In genomic region chr6:15330174-15330934, GRCh38 we compare ENCODE assay signal across 12 cellular contexts.
A peak's percentile ranks its signal among the peaks of the same experiment; 100 is the strongest.
DNase-seq lines count a peak whose midpoint lies in the region; ATAC-seq, FAIRE-seq and TF ChIP-seq lines count a peak whose summit lies in the region.
"Had no signal": no experiment of that assay in that cellular context is flagged by ENCODE, and none has a peak within 500 bp of the region (broad histone marks: within the 10 kb centered on the region; RNA-seq: fewer than 3 reads in every experiment).

No MANE protein-coding gene starts in this region.

- FAIRE-seq in GM12892 (lab: Jason Lieb, UNC) = peak; percentile 67
- no peak for FAIRE-seq in bronchial epithelial cell (lab: Jason Lieb, UNC)
- no peak for FAIRE-seq in small intestine (lab: Jason Lieb, UNC)
- FAIRE-seq: G401.6 had no signal

- H3K9ac ChIP-seq in PC-3 (ENCODE audit: low read length) (no peak overlapping the region), neural progenitor cell (no peak overlapping the region)

- intact Hi-C loops in PC-3 (cut with micrococcal nuclease) = no loop called here

- 59 to 79% (median 60%) methylated on average over 8 of the region's 8 CpGs for whole genome bisulfite sequencing in small intestine, 3 donors

- H3K4me1 ChIP-seq in PC-3 (ENCODE audit: insufficient read depth, low read length) = peaks cover 32% of the 10 kb centered on the region
- H3K4me1 ChIP-seq in neural progenitor cell = peaks cover 49% of the 10 kb centered on the region
- H3K4me1 ChIP-seq in small intestine (ENCODE audit: control insufficient read depth in 2 of 2, insufficient read depth in 1 of 2, low read depth in 1 of 2, low read length in 1 of 2) = peaks cover 3 to 37% of the 10 kb centered on the region in 2 donors

- H3K4me3 ChIP-seq in PC-3 (ENCODE audit: low read length) = no peak overlapping the region
- no peak overlapping the region for H3K4me3 ChIP-seq in bronchial epithelial cell (ENCODE audit: low read depth, low read length)
- no peak overlapping the region for H3K4me3 ChIP-seq in neural progenitor cell
- peak overlapping the region in 1 of 2 donors; percentile 18 for H3K4me3 ChIP-seq in small intestine (ENCODE audit: low read depth in 1 of 2, low read length in 2 of 2)
- H3K4me3 ChIP-seq: right atrium auricular region had no signal

- TF ChIP-seq POLR2A in GM12892 (IDR thresholded peaks at IDR 0.05; ENCODE audit: low read depth, low read length) = no peak

- no peaks in the 10 kb centered on the region for H3K27me3 Mint-ChIP-seq in neural progenitor cell (ENCODE audit: insufficient read depth, low read depth)

- H3K4me3 Mint-ChIP-seq in neural progenitor cell = no peak overlapping the region

- POLR2A ChIA-PET in PC-3 (lab: Charles Lee; ENCODE audit: unreplicated experiment) = no interaction called here

- DNase-seq in GM12892 (ENCODE audit: insufficient read length) (no peak), PC-3 (peak; percentile 28), bronchial epithelial cell (ENCODE audit: low read depth) (peak; percentile 55), neural progenitor cell (ENCODE audit: low spot score) (no peak), small intestine (no peak)
- DNase-seq in stimulated activated CD4-positive, alpha-beta T cell treated with anti-CD3 and anti-CD28 coated beads, Interleukin-2, amount 100 ng/mL, for 48 hours = no peak
- DNase-seq: NCI-H226; stimulated activated CD8-positive, alpha-beta memory T cell treated with anti-CD3 and anti-CD28 coated beads, Interleukin-4, amount 100 ng/mL, for 48 hours had no signal

- no peak overlapping the region for H2AFZ ChIP-seq in PC-3 (ENCODE audit: low read length)
- no peak overlapping the region for H2AFZ ChIP-seq in neural progenitor cell (replicated peaks)

- H3K4me2 ChIP-seq in PC-3 (ENCODE audit: low read length) (peak overlapping the region; percentile 13; the same call in 1 of the 2 replicates), neural progenitor cell (peak overlapping the region; percentile 57)

- no peaks in the 10 kb centered on the region for H3K9me2 ChIP-seq in PC-3 (replicated peaks; ENCODE audit: low read length)

- BruUV-seq in PC-3 (replicated peaks; lab: Mats Ljungman, UMichigan) = no TSS peak

- H3K27ac Mint-ChIP-seq in neural progenitor cell = no peak overlapping the region

- H3F3A ChIP-seq in PC-3 (ENCODE audit: low read length, unreplicated experiment) = no peaks in the 10 kb centered on the region
- H3F3A ChIP-seq in neural progenitor cell (ENCODE audit: low read depth) = peaks cover 25% of the 10 kb centered on the region

- no peak overlapping the region for H3K27ac ChIP-seq in PC-3 (ENCODE audit: low read length)
- H3K27ac ChIP-seq in neural progenitor cell = no peak overlapping the region
- H3K27ac ChIP-seq in small intestine (ENCODE audit: low read depth in 1 of 2, low read length in 1 of 2) = no peak overlapping the region
- H3K27ac ChIP-seq: right atrium auricular region had no signal

- ATAC-seq in PC-3 (no peak), HG03025 (IDR thresholded peaks at IDR 0.05; ENCODE audit: low FRiP score, unreplicated experiment) (no peak), HG03175 (IDR thresholded peaks at IDR 0.05; ENCODE audit: unreplicated experiment) (no peak)

- H4K20me1 ChIP-seq in PC-3 (ENCODE audit: low read length) (peaks cover 37% of the 10 kb centered on the region; the same call in 1 of the 2 replicates), neural progenitor cell (ENCODE audit: low read depth) (peaks cover 90% of the 10 kb centered on the region)

- H3K36me3 ChIP-seq in PC-3 (ENCODE audit: low read depth, low read length) = no peaks in the 10 kb centered on the region
- H3K36me3 ChIP-seq in bronchial epithelial cell (ENCODE audit: control insufficient read depth, insufficient read depth, low read length) = no peaks in the 10 kb centered on the region
- no peaks in the 10 kb centered on the region for H3K36me3 ChIP-seq in neural progenitor cell
- H3K36me3 ChIP-seq in small intestine (ENCODE audit: control insufficient read depth in 2 of 2, insufficient read depth in 2 of 2, low read length in 2 of 2) = no peaks in the 10 kb centered on the region
- H3K36me3 ChIP-seq: right atrium auricular region had no signal

- H3K4me1 Mint-ChIP-seq in neural progenitor cell = peaks cover 72% of the 10 kb centered on the region

- H3K79me2 ChIP-seq in PC-3 (ENCODE audit: low read length) (peaks cover 99% of the 10 kb centered on the region), neural progenitor cell (ENCODE audit: low read depth) (peaks cover 100% of the 10 kb centered on the region)

- H3K9me3 Mint-ChIP-seq in neural progenitor cell = no peaks in the 10 kb centered on the region

- CTCF ChIA-PET in PC-3 (lab: Charles Lee) = no interaction called here

- peaks cover 5% of the 10 kb centered on the region for H3K36me3 Mint-ChIP-seq in neural progenitor cell

- H3K9me3 ChIP-seq in PC-3 (ENCODE audit: low read length) (no peaks in the 10 kb centered on the region), neural progenitor cell (ENCODE audit: low read depth) (no peaks in the 10 kb centered on the region), small intestine (ENCODE audit: control insufficient read depth, low read depth) (no peaks in the 10 kb centered on the region)
- H3K9me3 ChIP-seq: right atrium auricular region had no signal

- TF ChIP-seq CTCF in PC-3 (conservative IDR thresholded peaks at IDR 0.05; ENCODE audit: low read depth, low read length) (no peak), bronchial epithelial cell (IDR thresholded peaks at IDR 0.05; ENCODE audit: insufficient read depth, low read length, severe bottlenecking) (no peak), neural progenitor cell (IDR thresholded peaks at IDR 0.05) (no peak)

- H3K27me3 ChIP-seq in PC-3 (ENCODE audit: low read length) = no peaks in the 10 kb centered on the region
- H3K27me3 ChIP-seq in bronchial epithelial cell (ENCODE audit: control insufficient read depth, insufficient read depth, low read length) = no peaks in the 10 kb centered on the region
- no peaks in the 10 kb centered on the region for H3K27me3 ChIP-seq in neural progenitor cell
- H3K27me3 ChIP-seq in small intestine (ENCODE audit: control insufficient read depth in 2 of 2, insufficient read depth in 2 of 2, low read length in 2 of 2) = no peaks in the 10 kb centered on the region
- H3K27me3 ChIP-seq: right atrium auricular region had no signal

Comparison
In these comparisons a context has a peak if more than half of its experiments do, and no peak if none do; other contexts are left out.
1. DNase-seq: peak in PC-3 (single experiment) and bronchial epithelial cell (single experiment); none in GM12892 (single experiment), neural progenitor cell (single experiment), small intestine (single experiment) and stimulated activated CD4-positive, alpha-beta T cell treated with anti-CD3 and anti-CD28 coated beads, Interleukin-2, amount 100 ng/mL, for 48 hours (0 of 2).